ENCODE assay signal across 1 cellular context in the genomic region with DNA sequence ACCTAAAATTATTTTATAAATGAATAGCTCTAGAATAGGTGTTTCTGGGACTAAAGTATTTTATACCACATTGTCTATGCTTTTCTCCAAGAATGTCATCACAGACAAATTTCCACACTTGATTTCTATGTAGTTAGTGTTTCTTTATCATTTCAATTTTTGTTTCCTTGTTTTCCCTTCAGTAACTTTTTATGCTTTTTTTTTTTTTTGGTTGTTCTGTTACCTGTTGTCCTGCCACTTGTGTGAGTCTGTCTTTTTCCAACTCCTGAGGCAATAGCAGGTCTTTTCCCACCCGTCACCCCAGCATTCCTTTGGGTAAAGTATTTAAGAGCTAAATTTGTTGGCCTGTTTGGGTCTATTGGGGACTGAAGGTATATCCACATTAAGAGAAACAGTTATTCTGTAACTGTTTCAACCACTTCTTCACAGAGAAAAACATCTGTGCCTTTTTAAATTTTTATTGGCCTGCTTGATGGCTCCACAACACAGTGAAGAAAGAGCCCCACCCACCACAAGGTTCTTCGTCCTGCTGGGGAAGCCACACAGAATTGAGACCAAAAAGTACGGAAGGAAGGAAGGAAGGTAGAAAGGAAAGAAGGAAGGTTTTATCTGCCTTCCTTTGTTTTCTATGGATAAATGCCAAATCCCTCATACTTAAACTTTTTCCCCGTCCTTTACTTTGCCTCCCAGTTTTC.
TF ChIP-seq lines count a peak whose summit lies in the region.

No MANE protein-coding gene starts in this region.

TF ChIP-seq in GM23338, 12 proteins besides CTCF, POLR2A, EP300 and RAD21 (continued from another document):
- TF ChIP-seq ZNF462 (CRISPR knock-in tag; IDR thresholded peaks at IDR 0.05) (no peak), ZNF331 (CRISPR knock-in tag; IDR thresholded peaks at IDR 0.05; ENCODE audit: low read depth) (no peak), NANOG (IDR thresholded peaks at IDR 0.05; ENCODE audit: borderline replicate concordance) (no peak), POLR2AphosphoS5 (IDR thresholded peaks at IDR 0.05; ENCODE audit: low read depth) (no peak), CREB1 (CRISPR knock-in tag; IDR thresholded peaks at IDR 0.05; ENCODE audit: low read depth) (no peak), STAT1 (IDR thresholded peaks at IDR 0.05; ENCODE audit: unreplicated experiment) (no peak), ZNF114 (CRISPR knock-in tag; IDR thresholded peaks at IDR 0.05) (no peak), EZH2 (IDR thresholded peaks at IDR 0.05; ENCODE audit: low read depth, unreplicated experiment) (no peak), EZH2phosphoT487 (IDR thresholded peaks at IDR 0.05; ENCODE audit: unreplicated experiment) (no peak)
- TF ChIP-seq, protein P1, sequence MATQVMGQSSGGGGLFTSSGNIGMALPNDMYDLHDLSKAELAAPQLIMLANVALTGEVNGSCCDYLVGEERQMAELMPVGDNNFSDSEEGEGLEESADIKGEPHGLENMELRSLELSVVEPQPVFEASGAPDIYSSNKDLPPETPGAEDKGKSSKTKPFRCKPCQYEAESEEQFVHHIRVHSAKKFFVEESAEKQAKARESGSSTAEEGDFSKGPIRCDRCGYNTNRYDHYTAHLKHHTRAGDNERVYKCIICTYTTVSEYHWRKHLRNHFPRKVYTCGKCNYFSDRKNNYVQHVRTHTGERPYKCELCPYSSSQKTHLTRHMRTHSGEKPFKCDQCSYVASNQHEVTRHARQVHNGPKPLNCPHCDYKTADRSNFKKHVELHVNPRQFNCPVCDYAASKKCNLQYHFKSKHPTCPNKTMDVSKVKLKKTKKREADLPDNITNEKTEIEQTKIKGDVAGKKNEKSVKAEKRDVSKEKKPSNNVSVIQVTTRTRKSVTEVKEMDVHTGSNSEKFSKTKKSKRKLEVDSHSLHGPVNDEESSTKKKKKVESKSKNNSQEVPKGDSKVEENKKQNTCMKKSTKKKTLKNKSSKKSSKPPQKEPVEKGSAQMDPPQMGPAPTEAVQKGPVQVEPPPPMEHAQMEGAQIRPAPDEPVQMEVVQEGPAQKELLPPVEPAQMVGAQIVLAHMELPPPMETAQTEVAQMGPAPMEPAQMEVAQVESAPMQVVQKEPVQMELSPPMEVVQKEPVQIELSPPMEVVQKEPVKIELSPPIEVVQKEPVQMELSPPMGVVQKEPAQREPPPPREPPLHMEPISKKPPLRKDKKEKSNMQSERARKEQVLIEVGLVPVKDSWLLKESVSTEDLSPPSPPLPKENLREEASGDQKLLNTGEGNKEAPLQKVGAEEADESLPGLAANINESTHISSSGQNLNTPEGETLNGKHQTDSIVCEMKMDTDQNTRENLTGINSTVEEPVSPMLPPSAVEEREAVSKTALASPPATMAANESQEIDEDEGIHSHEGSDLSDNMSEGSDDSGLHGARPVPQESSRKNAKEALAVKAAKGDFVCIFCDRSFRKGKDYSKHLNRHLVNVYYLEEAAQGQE (IDR thresholded peaks at IDR 0.05; ENCODE audit: unreplicated experiment) = no peak
- TF ChIP-seq, protein P2, sequence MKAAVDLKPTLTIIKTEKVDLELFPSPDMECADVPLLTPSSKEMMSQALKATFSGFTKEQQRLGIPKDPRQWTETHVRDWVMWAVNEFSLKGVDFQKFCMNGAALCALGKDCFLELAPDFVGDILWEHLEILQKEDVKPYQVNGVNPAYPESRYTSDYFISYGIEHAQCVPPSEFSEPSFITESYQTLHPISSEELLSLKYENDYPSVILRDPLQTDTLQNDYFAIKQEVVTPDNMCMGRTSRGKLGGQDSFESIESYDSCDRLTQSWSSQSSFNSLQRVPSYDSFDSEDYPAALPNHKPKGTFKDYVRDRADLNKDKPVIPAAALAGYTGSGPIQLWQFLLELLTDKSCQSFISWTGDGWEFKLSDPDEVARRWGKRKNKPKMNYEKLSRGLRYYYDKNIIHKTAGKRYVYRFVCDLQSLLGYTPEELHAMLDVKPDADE (IDR thresholded peaks at IDR 0.05) = no peak
